8 cellular contexts compared by ENCODE assay signal in the genomic region with DNA sequence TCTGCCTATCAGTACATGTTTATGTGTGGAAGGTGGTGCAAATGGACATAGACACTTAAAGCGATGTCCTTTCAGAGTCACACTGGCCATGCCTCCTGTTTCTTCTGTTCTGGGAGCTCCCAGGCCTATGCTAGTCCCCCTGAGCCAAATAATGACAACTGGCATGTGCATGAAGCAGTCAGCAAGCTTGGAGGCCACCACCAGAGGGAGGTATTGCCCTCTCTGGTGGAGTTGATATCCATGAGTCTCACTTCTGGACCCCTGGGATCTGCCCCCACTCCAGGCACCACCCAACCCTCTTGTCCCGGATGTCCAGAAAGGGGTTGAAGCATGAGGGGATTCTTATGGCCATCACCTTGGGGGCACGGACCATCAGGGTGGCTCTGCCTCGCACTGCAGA.
A peak's percentile ranks its signal among the peaks of the same experiment; 100 is the strongest.
DNase-seq lines count a peak whose midpoint lies in the region; ATAC-seq and TF ChIP-seq lines count a peak whose summit lies in the region.

No MANE protein-coding gene starts in this region.

- no peaks in the 10 kb centered on the region for H3K4me1 Mint-ChIP-seq in effector memory CD8-positive, alpha-beta T cell (ENCODE audit: low read depth in 2 of 2)

- no peaks in the 10 kb centered on the region for H4K20me1 ChIP-seq in DND-41 (ENCODE audit: insufficient read depth, low read length)
- H4K20me1 ChIP-seq in GM23248 (ENCODE audit: insufficient read depth), result no peaks in the 10 kb centered on the region
- no peaks in the 10 kb centered on the region for H4K20me1 ChIP-seq in PC-9 (ENCODE audit: insufficient read depth)
- H4K20me1 ChIP-seq in osteoblast (ENCODE audit: insufficient read depth, low read length), result no peaks in the 10 kb centered on the region

- no TSS peak for BruUV-seq in PC-9 (replicated peaks; lab: Mats Ljungman, UMichigan)

- TF ChIP-seq CTCF in DND-41 (IDR thresholded peaks at IDR 0.05; ENCODE audit: borderline replicate concordance, extremely low read depth, low read length, poor library complexity, severe bottlenecking) (peak; percentile 59), PC-9 (conservative IDR thresholded peaks at IDR 0.05) (peak; percentile 78), osteoblast (IDR thresholded peaks at IDR 0.05; ENCODE audit: extremely low read depth, low read depth, low read length) (peak; percentile 81), gastrocnemius medialis (IDR thresholded peaks at IDR 0.05 in 4 of 5, conservative IDR thresholded peaks at IDR 0.05 in 1 of 5) (no peak)

- H3K4me3 Mint-ChIP-seq in effector memory CD8-positive, alpha-beta T cell, result no peak overlapping the region

- no peak overlapping the region for H3K27ac ChIP-seq in DND-41 (ENCODE audit: low read length)
- H3K27ac ChIP-seq in GM23248, result no peak overlapping the region
- H3K27ac ChIP-seq in PC-9, result no peak overlapping the region
- H3K27ac ChIP-seq in osteoblast (ENCODE audit: low read depth, low read length), result no peak overlapping the region
- no peak overlapping the region for H3K27ac ChIP-seq in gastrocnemius medialis

- H3K9ac ChIP-seq in DND-41 (ENCODE audit: low read depth, low read length), result no peak overlapping the region
- H3K9ac ChIP-seq in GM23248, result no peak overlapping the region

- H3K9me3 ChIP-seq in DND-41 (ENCODE audit: insufficient read depth, low read length, severe bottlenecking), result no peaks in the 10 kb centered on the region
- H3K9me3 ChIP-seq in GM23248 (ENCODE audit: low read depth), result no peaks in the 10 kb centered on the region
- no peaks in the 10 kb centered on the region for H3K9me3 ChIP-seq in PC-9 (ENCODE audit: insufficient read depth, low read depth)
- no peaks in the 10 kb centered on the region for H3K9me3 ChIP-seq in osteoblast (ENCODE audit: low read depth, low read length)
- H3K9me3 ChIP-seq in gastrocnemius medialis, result no peaks in the 10 kb centered on the region

- H3K36me3 ChIP-seq in DND-41 (ENCODE audit: insufficient read depth, low read length) (no peaks in the 10 kb centered on the region), GM23248 (ENCODE audit: low read depth) (no peaks in the 10 kb centered on the region), PC-9 (ENCODE audit: low read depth) (no peaks in the 10 kb centered on the region), osteoblast (ENCODE audit: insufficient read depth, low read length) (no peaks in the 10 kb centered on the region), gastrocnemius medialis (no peaks in the 10 kb centered on the region)

- no peaks in the 10 kb centered on the region for H3K9me3 Mint-ChIP-seq in effector memory CD8-positive, alpha-beta T cell

- DNase-seq in DND-41 (peak; percentile 33), GM23248 (peak; percentile 52), PC-9 (peak in 1 of 2 experiments; percentile 26), osteoblast (ENCODE audit: insufficient read length, low spot score, missing footprints) (peak; percentile 63), gastrocnemius medialis (no peak)
- DNase-seq in effector memory CD8-positive, alpha-beta T cell, result peak; percentile 4 to 12 (median 9)

- no peaks in the 10 kb centered on the region for H3K36me3 Mint-ChIP-seq in effector memory CD8-positive, alpha-beta T cell (ENCODE audit: insufficient read depth)

- ATAC-seq in DND-41 (ENCODE audit: insufficient read depth, low read depth) (no peak), GM19324 (IDR thresholded peaks at IDR 0.05; ENCODE audit: low FRiP score, unreplicated experiment) (no peak), gastrocnemius medialis (no peak), GM19463 (IDR thresholded peaks at IDR 0.05; ENCODE audit: unreplicated experiment) (no peak)
- ATAC-seq in effector memory CD8-positive, alpha-beta T cell (replicated peaks), result no peak

- H3K4me1 ChIP-seq in DND-41 (ENCODE audit: insufficient read depth, low read length) (no peaks in the 10 kb centered on the region), GM23248 (ENCODE audit: insufficient read depth) (peaks cover 16% of the 10 kb centered on the region), PC-9 (replicated peaks; ENCODE audit: insufficient read depth) (no peaks in the 10 kb centered on the region), osteoblast (ENCODE audit: insufficient read depth, low read length) (peaks cover 6% of the 10 kb centered on the region), gastrocnemius medialis (peaks cover 4 to 19% of the 10 kb centered on the region in 2 donors)

- no peaks in the 10 kb centered on the region for H3K27me3 Mint-ChIP-seq in effector memory CD8-positive, alpha-beta T cell

- H3K4me3 ChIP-seq in DND-41 (ENCODE audit: low read depth in 1 of 2, low read length in 2 of 2), result no peak overlapping the region
- H3K4me3 ChIP-seq in GM23248, result no peak overlapping the region
- no peak overlapping the region for H3K4me3 ChIP-seq in PC-9
- no peak overlapping the region for H3K4me3 ChIP-seq in osteoblast (ENCODE audit: insufficient read depth, low read length)
- no peak overlapping the region for H3K4me3 ChIP-seq in gastrocnemius medialis

- H3K79me2 ChIP-seq in DND-41 (ENCODE audit: insufficient read depth, low read length), result no peaks in the 10 kb centered on the region
- H3K79me2 ChIP-seq in GM23248 (ENCODE audit: insufficient read depth), result no peaks in the 10 kb centered on the region
- no peaks in the 10 kb centered on the region for H3K79me2 ChIP-seq in PC-9 (ENCODE audit: low read depth)
- no peaks in the 10 kb centered on the region for H3K79me2 ChIP-seq in osteoblast (ENCODE audit: insufficient read depth, low read length)

- H3K9me2 ChIP-seq in GM23248 (ENCODE audit: insufficient read depth) (no peaks in the 10 kb centered on the region), PC-9 (ENCODE audit: insufficient read depth) (no peaks in the 10 kb centered on the region)

- no peak for TF ChIP-seq POLR2A in gastrocnemius medialis (IDR thresholded peaks at IDR 0.05)

- H3K4me2 ChIP-seq in DND-41 (ENCODE audit: insufficient read depth, low read length) (no peak overlapping the region), GM23248 (ENCODE audit: unreplicated experiment) (no peak overlapping the region), PC-9 (no peak overlapping the region), osteoblast (ENCODE audit: insufficient read depth, low read length) (no peak overlapping the region)

- no peaks in the 10 kb centered on the region for H3K27me3 ChIP-seq in DND-41 (ENCODE audit: insufficient read depth, low read length, poor library complexity)
- no peaks in the 10 kb centered on the region for H3K27me3 ChIP-seq in GM23248 (replicated peaks; ENCODE audit: insufficient read depth)
- H3K27me3 ChIP-seq in PC-9 (ENCODE audit: insufficient read depth, low read depth), result no peaks in the 10 kb centered on the region
- no peaks in the 10 kb centered on the region for H3K27me3 ChIP-seq in osteoblast (ENCODE audit: insufficient read depth, low read length)
- H3K27me3 ChIP-seq in gastrocnemius medialis, result no peaks in the 10 kb centered on the region

- H3F3A ChIP-seq in GM23248 (ENCODE audit: insufficient read depth), result peaks cover 3% of the 10 kb centered on the region; the same call in 1 of the 2 replicates
- H3F3A ChIP-seq in PC-9 (ENCODE audit: insufficient read depth, low read depth), result no peaks in the 10 kb centered on the region

- CTCF ChIA-PET in PC-9 (lab: Charles Lee), result interaction anchor here (0.6 kb wide), 1 partner anchor 669 kb away, joined by 4 read pairs; no protein-coding TSS in a partner anchor

- POLR2A ChIA-PET in PC-9 (lab: Charles Lee; ENCODE audit: unreplicated experiment), result interaction anchor here (0.6 to 0.7 kb wide), 2 partner anchors 832 to 870 kb away, joined by 4 to 5 read pairs; no protein-coding TSS in a partner anchor

- in situ Hi-C loops in GM23248 (cut with MboI) (no loop called here), gastrocnemius medialis (cut with MboI; ENCODE audit: low sequenced_read_pairs in 4 of 4) (no loop called here)

- 86 to 93% methylated on average over 4 of the region's 4 CpGs for WGBS in GM23248 (ENCODE audit: low coverage in 1 of 2, low lambda C conversion rate in 2 of 2, missing lambda C conversion rate in 2 of 2), 2 experiments

- H3K27ac Mint-ChIP-seq in effector memory CD8-positive, alpha-beta T cell, result no peak overlapping the region

- intact Hi-C loops in PC-9 (cut with micrococcal nuclease; ENCODE audit: unreplicated experiment), result loop anchor here (1.0 kb wide), 1 partner anchor 194 kb away; no protein-coding TSS in a partner anchor
- intact Hi-C loops in gastrocnemius medialis (cut with DNase I; ENCODE audit: low total_unique reads), result no loop called here

- H2AFZ ChIP-seq in DND-41 (ENCODE audit: low read depth, low read length), result no peak overlapping the region
- no peak overlapping the region for H2AFZ ChIP-seq in GM23248
- no peak overlapping the region for H2AFZ ChIP-seq in PC-9
- H2AFZ ChIP-seq in osteoblast (ENCODE audit: low read length), result no peak overlapping the region

Comparison
In these comparisons a context has a peak if more than half of its experiments do, and no peak if none do; other contexts are left out.
1. DNase-seq: peak in DND-41 (single experiment), GM23248 (single experiment), effector memory CD8-positive, alpha-beta T cell (3 of 3) and osteoblast (single experiment); none in gastrocnemius medialis (0 of 2).
2. CTCF ChIP-seq: peak in DND-41 (single experiment), PC-9 (single experiment) and osteoblast (single experiment); none in gastrocnemius medialis (0 of 5).